9 cellular contexts compared by ENCODE assay signal in genomic region chr22:50169181-50169759, GRCh38. TPM values are rescaled to one million over a fixed set of nuclear protein-coding genes. Genes with fewer than 3 reads are reported as not detected.
DNase-seq lines count a peak whose midpoint lies in the region; ATAC-seq and TF ChIP-seq lines count a peak whose summit lies in the region.
"Had no signal": no experiment of that assay in that cellular context is flagged by ENCODE, and none has a peak within 500 bp of the region (broad histone marks: within the 10 kb centered on the region; RNA-seq: fewer than 3 reads in every experiment).

No MANE protein-coding gene starts in this region.

- H3K27me3 ChIP-seq in GM23248 (replicated peaks; ENCODE audit: insufficient read depth) (peaks cover 17% of the 10 kb centered on the region), RWPE2 (ENCODE audit: insufficient read depth, poor library complexity, severe bottlenecking) (peaks cover 7% of the 10 kb centered on the region), esophagus squamous epithelium (peaks cover 0 to 60% (median 2%) of the 10 kb centered on the region in 4 donors), gastrocnemius medialis (peaks cover 18 to 27% (median 24%) of the 10 kb centered on the region in 3 donors)

- H3F3A ChIP-seq in GM23248 (ENCODE audit: insufficient read depth) = no peaks in the 10 kb centered on the region

- H3K4me1 ChIP-seq in GM23248 (ENCODE audit: insufficient read depth) (no peaks in the 10 kb centered on the region), RWPE2 (ENCODE audit: insufficient read depth, poor library complexity, severe bottlenecking) (no peaks in the 10 kb centered on the region), esophagus squamous epithelium (peaks cover 3 to 28% (median 23%) of the 10 kb centered on the region in 3 donors), gastrocnemius medialis (no peaks in the 10 kb centered on the region)

- WGBS in GM23248 (ENCODE audit: low coverage in 1 of 2, low lambda C conversion rate in 2 of 2, missing lambda C conversion rate in 2 of 2), 2 experiments = 6 to 7% methylated on average over 24 to 36 of the region's 36 CpGs
- WGBS in esophagus squamous epithelium, 2 donors = 36 to 52% methylated on average over 9 to 11 of the region's 36 CpGs

- no peaks in the 10 kb centered on the region for H3K79me2 ChIP-seq in GM23248 (ENCODE audit: insufficient read depth)

- ATAC-seq in RWPE2 (ENCODE audit: low read depth) (no peak), gastrocnemius medialis (no peak), GM18858 (IDR thresholded peaks at IDR 0.05; ENCODE audit: unreplicated experiment) (no peak), GM18909 (IDR thresholded peaks at IDR 0.05; ENCODE audit: poor library complexity, unreplicated experiment) (no peak)

- no peak overlapping the region for H3K9ac ChIP-seq in GM23248

- no peaks in the 10 kb centered on the region for H3K36me3 ChIP-seq in GM23248 (ENCODE audit: low read depth)
- no peaks in the 10 kb centered on the region for H3K36me3 ChIP-seq in RWPE2 (ENCODE audit: low read depth)
- H3K36me3 ChIP-seq in esophagus squamous epithelium = no peaks in the 10 kb centered on the region
- no peaks in the 10 kb centered on the region for H3K36me3 ChIP-seq in gastrocnemius medialis

- no peaks in the 10 kb centered on the region for H4K20me1 ChIP-seq in GM23248 (ENCODE audit: insufficient read depth)

- in situ Hi-C loops in GM23248 (cut with MboI) = no loop called here
- in situ Hi-C loops in gastrocnemius medialis (cut with MboI; ENCODE audit: low sequenced_read_pairs in 4 of 4) = no loop called here

- TF ChIP-seq CTCF in RWPE2 (IDR thresholded peaks at IDR 0.05; ENCODE audit: poor library complexity, severe bottlenecking) = no peak
- no peak for TF ChIP-seq CTCF in esophagus squamous epithelium (IDR thresholded peaks at IDR 0.05)
- TF ChIP-seq CTCF in gastrocnemius medialis (IDR thresholded peaks at IDR 0.05 in 4 of 5, conservative IDR thresholded peaks at IDR 0.05 in 1 of 5) = no peak

- DNase-seq in GM23248 = peak; percentile 16
- DNase-seq in RWPE2 (ENCODE audit: low spot score) = no peak
- DNase-seq in esophagus squamous epithelium (lab: John Stamatoyannopoulos, UW) = no peak
- DNase-seq in gastrocnemius medialis = no peak
- no peak for DNase-seq in medulla oblongata (ENCODE audit: extremely low spot score)
- no peak for DNase-seq in NK-92 treated with Interleukin-12 subunit alpha and Interleukin-12 subunit beta, amount 100 ng/mL, for 24 hours (lab: John Stamatoyannopoulos, UW)
- DNase-seq: HCEC 1CT had no signal

- H3K9me2 ChIP-seq in GM23248 (ENCODE audit: insufficient read depth) = no peaks in the 10 kb centered on the region

- H3K9me3 ChIP-seq in GM23248 (ENCODE audit: low read depth) = no peaks in the 10 kb centered on the region
- H3K9me3 ChIP-seq in RWPE2 (ENCODE audit: severe bottlenecking) = no peaks in the 10 kb centered on the region
- no peaks in the 10 kb centered on the region for H3K9me3 ChIP-seq in esophagus squamous epithelium
- no peaks in the 10 kb centered on the region for H3K9me3 ChIP-seq in gastrocnemius medialis

- no peak for TF ChIP-seq POLR2A in esophagus squamous epithelium (IDR thresholded peaks at IDR 0.05)
- no peak for TF ChIP-seq POLR2A in gastrocnemius medialis (IDR thresholded peaks at IDR 0.05)

- no peak overlapping the region for H2AFZ ChIP-seq in GM23248

- H3K27ac ChIP-seq in GM23248 (no peak overlapping the region), RWPE2 (ENCODE audit: poor library complexity, severe bottlenecking) (no peak overlapping the region), esophagus squamous epithelium (peak overlapping the region in 2 of 4 donors; percentile 30 to 54), gastrocnemius medialis (no peak overlapping the region)

- H3K4me3 ChIP-seq in GM23248 (no peak overlapping the region), RWPE2 (ENCODE audit: severe bottlenecking) (peak overlapping the region; percentile 48), esophagus squamous epithelium (peak overlapping the region; percentile 47 to 84 (median 57)), gastrocnemius medialis (peak overlapping the region in 3 of 4 donors; percentile 40 to 50 (median 42))

- no peak overlapping the region for H3K4me2 ChIP-seq in GM23248 (ENCODE audit: unreplicated experiment)

- intact Hi-C loops in esophagus squamous epithelium (cut with DNase I) = no loop called here
- intact Hi-C loops in gastrocnemius medialis (cut with DNase I; ENCODE audit: low total_unique reads) = no loop called here

RNA-seq across cellular contexts. Expression of gene PANX2, which starts 1.3 kb away (rescaled TPM):
- total RNA-seq in GM23248 (2014; rRNA removed; shearing (Covaris generic)) = under 0.01 TPM in 1 of 2 replicates, not detected in the other
- 0.18 and 0.20 TPM in 2 replicates for polyA plus RNA-seq in GM23248 (2016; fragmentation: Nextera tagmentation; extraction: Ambion mirVana)
- 1 to 10 TPM; 1.6 to 4.5 (median 3.4) TPM for total RNA-seq in esophagus squamous epithelium
- total RNA-seq in gastrocnemius medialis = under 1 TPM in 2 of 4 donors, not detected in 2; 0.40 to 0.83 TPM

RNA-seq across cellular contexts. Expression of gene TRABD, which starts 16.4 kb away (rescaled TPM):
- 19.5 and 33.5 TPM in 2 replicates for total RNA-seq in GM23248 (2014; rRNA removed; shearing (Covaris generic))
- 20.7 and 22.6 TPM in 2 replicates for polyA plus RNA-seq in GM23248 (2016; fragmentation: Nextera tagmentation; extraction: Ambion mirVana)
- 10 to 100 TPM; 39.3 to 55.1 (median 45.8) TPM for total RNA-seq in esophagus squamous epithelium
- total RNA-seq in gastrocnemius medialis = 10 to 100 TPM; 21.4 to 30.3 (median 24.5) TPM

RNA-seq across cellular contexts. Expression of gene SELENOO, which starts 31.5 kb away (rescaled TPM):
- total RNA-seq in GM23248 (2014; rRNA removed; shearing (Covaris generic)) = 24.3 and 29.1 TPM in 2 replicates
- polyA plus RNA-seq in GM23248 (2016; fragmentation: Nextera tagmentation; extraction: Ambion mirVana) = 5.0 and 9.6 TPM in 2 replicates
- total RNA-seq in esophagus squamous epithelium (10 to 100 TPM; 23.9 to 36.3 (median 27.0) TPM), gastrocnemius medialis (10 to 100 TPM; 26.4 to 54.9 (median 34.0) TPM)
